In genomic region chr6:22062807-22063408, GRCh38 we compare ENCODE assay signal across 8 cellular contexts.
DNase-seq lines count a peak whose midpoint lies in the region; ATAC-seq and TF ChIP-seq lines count a peak whose summit lies in the region.

No MANE protein-coding gene starts in this region.

- H3K27me3 Mint-ChIP-seq in activated naive CD4-positive, alpha-beta T cell treated with anti-CD3 and anti-CD28 coated beads for 36 hours (ENCODE audit: low read depth) = peaks cover 13% of the 10 kb centered on the region
- H3K27me3 Mint-ChIP-seq in activated CD8-positive, alpha-beta memory T cell treated with anti-CD3 and anti-CD28 coated beads, Interleukin-2, amount 10 ng/mL, durations not matched to agents 7 days and 5 days = no peaks in the 10 kb centered on the region
- no peaks in the 10 kb centered on the region for H3K27me3 Mint-ChIP-seq in naive thymus-derived CD8-positive, alpha-beta T cell
- H3K27me3 Mint-ChIP-seq in MCF 10A (ENCODE audit: insufficient read depth, unreplicated experiment) = no peaks in the 10 kb centered on the region

- CTCF ChIA-PET in activated naive CD4-positive, alpha-beta T cell treated with anti-CD3 and anti-CD28 coated beads for 36 hours (lab: Charles Lee) = no interaction called here
- CTCF ChIA-PET in activated CD8-positive, alpha-beta memory T cell treated with anti-CD3 and anti-CD28 coated beads, Interleukin-2, amount 10 ng/mL, durations not matched to agents 7 days and 5 days (lab: Charles Lee) = no interaction called here
- CTCF ChIA-PET in MCF 10A (lab: Yijun Ruan, JAX) = no interaction called here

- H3K27me3 ChIP-seq in WERI-Rb-1 (ENCODE audit: insufficient read depth, low read depth, severe bottlenecking) = no peaks in the 10 kb centered on the region

- no peaks in the 10 kb centered on the region for H3K9me3 ChIP-seq in WERI-Rb-1 (ENCODE audit: severe bottlenecking)

- no peak overlapping the region for H3K4me3 ChIP-seq in WERI-Rb-1 (ENCODE audit: low read depth, low read length)

- intact Hi-C loops in activated naive CD4-positive, alpha-beta T cell treated with anti-CD3 and anti-CD28 coated beads for 36 hours (cut with micrococcal nuclease) = loop anchor here (5.0 to 10.0 kb wide), 3 partner anchors 84 to 1858 kb away; partner anchors contain the start of gene SOX4
- intact Hi-C loops in MCF 10A (cut with micrococcal nuclease) = no loop called here

- no TSS peak for BruUV-seq in MCF 10A (replicated peaks; lab: Mats Ljungman, UMichigan)

- POLR2A ChIA-PET in naive thymus-derived CD8-positive, alpha-beta T cell (lab: Charles Lee) = no interaction called here
- POLR2A ChIA-PET in MCF 10A (lab: Yijun Ruan, JAX) = no interaction called here

- peaks cover 16% of the 10 kb centered on the region for H3K4me1 Mint-ChIP-seq in activated naive CD4-positive, alpha-beta T cell treated with anti-CD3 and anti-CD28 coated beads for 36 hours (ENCODE audit: low read depth)
- H3K4me1 Mint-ChIP-seq in activated CD8-positive, alpha-beta memory T cell treated with anti-CD3 and anti-CD28 coated beads, Interleukin-2, amount 10 ng/mL, durations not matched to agents 7 days and 5 days = peaks cover 19% of the 10 kb centered on the region
- peaks cover 12 to 24% (median 20%) of the 10 kb centered on the region in 4 donors for H3K4me1 Mint-ChIP-seq in naive thymus-derived CD8-positive, alpha-beta T cell
- peaks cover 10% of the 10 kb centered on the region for H3K4me1 Mint-ChIP-seq in MCF 10A (ENCODE audit: insufficient read depth, unreplicated experiment)

- TF ChIP-seq CTCF in MCF 10A (IDR thresholded peaks at IDR 0.05; ENCODE audit: unreplicated experiment) (no peak), WERI-Rb-1 (IDR thresholded peaks at IDR 0.05; ENCODE audit: low read depth, low read length) (no peak)

- peak; percentile 79 for ATAC-seq in HG03280 (IDR thresholded peaks at IDR 0.05; ENCODE audit: unreplicated experiment)
- ATAC-seq in activated CD8-positive, alpha-beta memory T cell treated with anti-CD3 and anti-CD28 coated beads, Interleukin-2, amount 10 ng/mL, durations not matched to agents 7 days and 5 days = peak; percentile 88
- peak; percentile 90 to 92 for ATAC-seq in naive thymus-derived CD8-positive, alpha-beta T cell

- peak overlapping the region; percentile 61 for H3K4me3 Mint-ChIP-seq in activated naive CD4-positive, alpha-beta T cell treated with anti-CD3 and anti-CD28 coated beads for 36 hours
- H3K4me3 Mint-ChIP-seq in activated CD8-positive, alpha-beta memory T cell treated with anti-CD3 and anti-CD28 coated beads, Interleukin-2, amount 10 ng/mL, durations not matched to agents 7 days and 5 days = peak overlapping the region; percentile 5
- H3K4me3 Mint-ChIP-seq in naive thymus-derived CD8-positive, alpha-beta T cell = peak overlapping the region; percentile 58 to 84 (median 74)
- no peak overlapping the region for H3K4me3 Mint-ChIP-seq in MCF 10A (ENCODE audit: unreplicated experiment)

- H3K9me3 Mint-ChIP-seq in activated naive CD4-positive, alpha-beta T cell treated with anti-CD3 and anti-CD28 coated beads for 36 hours = no peaks in the 10 kb centered on the region
- H3K9me3 Mint-ChIP-seq in activated CD8-positive, alpha-beta memory T cell treated with anti-CD3 and anti-CD28 coated beads, Interleukin-2, amount 10 ng/mL, durations not matched to agents 7 days and 5 days (ENCODE audit: low read depth) = no peaks in the 10 kb centered on the region
- H3K9me3 Mint-ChIP-seq in naive thymus-derived CD8-positive, alpha-beta T cell = no peaks in the 10 kb centered on the region
- H3K9me3 Mint-ChIP-seq in MCF 10A (ENCODE audit: unreplicated experiment) = no peaks in the 10 kb centered on the region

- H3K27ac Mint-ChIP-seq in activated naive CD4-positive, alpha-beta T cell treated with anti-CD3 and anti-CD28 coated beads for 36 hours = peak overlapping the region; percentile 55
- peak overlapping the region; percentile 64 for H3K27ac Mint-ChIP-seq in activated CD8-positive, alpha-beta memory T cell treated with anti-CD3 and anti-CD28 coated beads, Interleukin-2, amount 10 ng/mL, durations not matched to agents 7 days and 5 days
- H3K27ac Mint-ChIP-seq in naive thymus-derived CD8-positive, alpha-beta T cell = peak overlapping the region; percentile 57 to 95 (median 82)
- H3K27ac Mint-ChIP-seq in MCF 10A (ENCODE audit: low read depth, unreplicated experiment) = no peak overlapping the region

- H3K36me3 ChIP-seq in WERI-Rb-1 = no peaks in the 10 kb centered on the region

- no peak overlapping the region for H3K27ac ChIP-seq in WERI-Rb-1

- H3K36me3 Mint-ChIP-seq in activated naive CD4-positive, alpha-beta T cell treated with anti-CD3 and anti-CD28 coated beads for 36 hours (ENCODE audit: low read depth) = no peaks in the 10 kb centered on the region
- H3K36me3 Mint-ChIP-seq in activated CD8-positive, alpha-beta memory T cell treated with anti-CD3 and anti-CD28 coated beads, Interleukin-2, amount 10 ng/mL, durations not matched to agents 7 days and 5 days = no peaks in the 10 kb centered on the region
- no peaks in the 10 kb centered on the region for H3K36me3 Mint-ChIP-seq in naive thymus-derived CD8-positive, alpha-beta T cell
- no peaks in the 10 kb centered on the region for H3K36me3 Mint-ChIP-seq in MCF 10A (ENCODE audit: insufficient read depth, unreplicated experiment)

- peak; percentile 69 for DNase-seq in activated naive CD4-positive, alpha-beta T cell treated with anti-CD3 and anti-CD28 coated beads for 36 hours
- DNase-seq in activated naive CD4-positive, alpha-beta T cell treated with Interleukin-2 at 50 U/mL for 16 hours = no peak
- peak; percentile 72 for DNase-seq in activated CD8-positive, alpha-beta memory T cell treated with anti-CD3 and anti-CD28 coated beads, Interleukin-2, amount 10 ng/mL, durations not matched to agents 7 days and 5 days
- peak; percentile 27 to 85 (median 64) for DNase-seq in naive thymus-derived CD8-positive, alpha-beta T cell
- DNase-seq in MCF 10A (ENCODE audit: unreplicated experiment) (no peak), HCEC 1CT (no peak), WERI-Rb-1 (no peak)

Comparison
In these comparisons a context has a peak if more than half of its experiments do, and no peak if none do; other contexts are left out.
1. DNase-seq: peak in activated naive CD4-positive, alpha-beta T cell treated with anti-CD3 and anti-CD28 coated beads for 36 hours (single experiment), activated CD8-positive, alpha-beta memory T cell treated with anti-CD3 and anti-CD28 coated beads, Interleukin-2, amount 10 ng/mL, durations not matched to agents 7 days and 5 days (single experiment) and naive thymus-derived CD8-positive, alpha-beta T cell (10 of 10); none in activated naive CD4-positive, alpha-beta T cell treated with Interleukin-2 at 50 U/mL for 16 hours (single experiment), MCF 10A (single experiment), HCEC 1CT (single experiment) and WERI-Rb-1 (single experiment).
2. Peak in every context shown above with its lines, with median percentiles within 50 percentile points of each other: ATAC-seq.